Comparison of ENCODE assay signal across 9 cellular contexts in genomic region chr1:19390166-19390850, GRCh38.
DNase-seq lines count a peak whose midpoint lies in the region; ATAC-seq, FAIRE-seq and TF ChIP-seq lines count a peak whose summit lies in the region.
"Had no signal": no experiment of that assay in that cellular context is flagged by ENCODE, and none has a peak within 500 bp of the region (broad histone marks: within the 10 kb centered on the region; RNA-seq: fewer than 3 reads in every experiment).

No MANE protein-coding gene starts in this region.

- H3K36me3 ChIP-seq in heart right ventricle (peaks cover 0 to 29% (median 0%) of the 10 kb centered on the region in 9 donors), K562 (ENCODE audit: control insufficient read depth, insufficient read depth, low read length) (peaks cover 10% of the 10 kb centered on the region; the same call in 2 of the 3 replicates), aorta (ENCODE audit: control insufficient read depth in 1 of 2, insufficient read depth in 2 of 2, low read length in 1 of 2) (no peaks in the 10 kb centered on the region)
- H3K36me3 ChIP-seq in naive thymus-derived CD4-positive, alpha-beta T cell (ENCODE audit: control insufficient read depth in 2 of 3, insufficient read depth in 3 of 3, low read length in 3 of 3) = peaks cover 0 to 21% (median 5%) of the 10 kb centered on the region in 3 experiments

- BruUV-seq in K562 (replicated peaks; lab: Mats Ljungman, UMichigan) = no TSS peak

- H3K27ac ChIP-seq in heart right ventricle = peak overlapping the region; percentile 2 to 87 (median 70)
- peak overlapping the region; percentile 69 for H3K27ac ChIP-seq in K562 (ENCODE audit: extremely low read depth, low read depth, low read length)
- peak overlapping the region; percentile 60 for H3K27ac ChIP-seq in naive thymus-derived CD4-positive, alpha-beta T cell (ENCODE audit: low read depth, low read length)
- peak overlapping the region; percentile 58 to 92 for H3K27ac ChIP-seq in aorta (ENCODE audit: low read depth in 1 of 2, low read length in 2 of 2)

- POLR2A ChIA-PET in K562 (lab: Yijun Ruan, JAX) = interaction anchor here (0.6 to 1.2 kb wide), 5 partner anchors 9 to 264 kb away, joined by 3 to 4 read pairs (median 4); no protein-coding TSS in a partner anchor
- POLR2A ChIA-PET in naive thymus-derived CD4-positive, alpha-beta T cell (lab: Charles Lee) = interaction anchor here (0.6 to 3.9 kb wide), 7 partner anchors 8 to 261 kb away, joined by 3 to 27 read pairs (median 4); a partner anchor contains a TSS

- H3K9me3 ChIP-seq in heart right ventricle = no peaks in the 10 kb centered on the region
- no peaks in the 10 kb centered on the region for H3K9me3 ChIP-seq in K562 (replicated peaks; ENCODE audit: control insufficient read depth, insufficient read depth, low read depth, low read length)
- H3K9me3 ChIP-seq in naive thymus-derived CD4-positive, alpha-beta T cell (ENCODE audit: control insufficient read depth in 2 of 3, low read length in 3 of 3) = no peaks in the 10 kb centered on the region
- no peaks in the 10 kb centered on the region for H3K9me3 ChIP-seq in aorta (ENCODE audit: control insufficient read depth, low read length)
- H3K9me3 ChIP-seq: HAP-1 had no signal

- DNase-seq in heart right ventricle (no peak), Right ventricle myocardium inferior (ENCODE audit: missing footprints) (no peak), K562 (ENCODE audit: extremely low read depth in 1 of 4, low spot score in 3 of 4) (no peak), aorta (peak in 1 of 2 donors; percentile 40), pons (ENCODE audit: low spot score) (no peak), C1 segment of cervical spinal cord (lab: John Stamatoyannopoulos, UW) (no peak)
- no peak for DNase-seq in naive thymus-derived CD4-positive, alpha-beta T cell

- intact Hi-C loops in heart right ventricle (cut with DNase I) = loop anchor here in 9 of 10 donors (2.0 to 10.0 kb wide), 10 partner anchors 84 to 264 kb away; partner anchors contain the start of gene CAPZB (in 2 of the 9)
- intact Hi-C loops in Right ventricle myocardium inferior (cut with DNase I) = loop anchor here (2.0 to 5.0 kb wide), 4 partner anchors 67 to 262 kb away; no protein-coding TSS in a partner anchor
- intact Hi-C loops in K562 (cut with micrococcal nuclease) = loop anchor here (5.0 kb wide), 1 partner anchor 192 kb away; no protein-coding TSS in a partner anchor
- intact Hi-C loops in naive thymus-derived CD4-positive, alpha-beta T cell (cut with micrococcal nuclease) = loop anchor here (2.0 to 5.0 kb wide), 3 partner anchors 47 to 488 kb away; partner anchors contain the start of gene ALDH4A1 (in 1 of the 2)
- intact Hi-C loops in aorta (cut with DNase I) = loop anchor here (2.0 to 5.0 kb wide), 3 partner anchors 92 to 262 kb away; no protein-coding TSS in a partner anchor

- peaks cover 18% of the 10 kb centered on the region; the same call in 1 of the 2 replicates for H4K20me1 ChIP-seq in K562 (replicated peaks; ENCODE audit: control insufficient read depth, insufficient read depth, low read length)

- H3K27me3 Mint-ChIP-seq in naive thymus-derived CD4-positive, alpha-beta T cell = no peaks in the 10 kb centered on the region

- TF ChIP-seq EP300 in K562 (IDR thresholded peaks at IDR 0.05; ENCODE audit: low read length) = no peak

- CTCF ChIA-PET in K562 (lab: Yijun Ruan, JAX; ENCODE audit: low intra/inter-chr PET ratio) = interaction anchor here (1.4 to 2.5 kb wide), 4 partner anchors 192 to 263 kb away, joined by 9 to 15 read pairs (median 12); no protein-coding TSS in a partner anchor
- CTCF ChIA-PET in naive thymus-derived CD4-positive, alpha-beta T cell (lab: Charles Lee) = interaction anchor here (0.6 to 2.1 kb wide), 7 partner anchors 9 to 192 kb away, joined by 3 to 13 read pairs (median 5); no protein-coding TSS in a partner anchor

- no peak for TF ChIP-seq POLR2A in K562 (conservative IDR thresholded peaks at IDR 0.05)

- in situ Hi-C loops in K562 (cut with MboI) = no loop called here

- peaks cover 41% of the 10 kb centered on the region for H3K79me2 ChIP-seq in K562 (ENCODE audit: control insufficient read depth, insufficient read depth, low read length)

- 0 out of 2 replicates have a peak overlapping the region, but pooled peaks have one; percentile 69 for H3K4me2 ChIP-seq in K562 (ENCODE audit: insufficient read depth, low read length)

- peaks cover 52 to 84% (median 77%) of the 10 kb centered on the region in 7 donors for H3K4me1 Mint-ChIP-seq in naive thymus-derived CD4-positive, alpha-beta T cell

- no peaks in the 10 kb centered on the region for H3K9me1 ChIP-seq in K562 (ENCODE audit: control insufficient read depth, insufficient read depth, low read length)

- peak overlapping the region; percentile 78 to 90 (median 84) for H3K4me3 Mint-ChIP-seq in naive thymus-derived CD4-positive, alpha-beta T cell

- FAIRE-seq in K562 (lab: Jason Lieb, UNC) = no peak

- H3K4me1 ChIP-seq in heart right ventricle = peaks cover 22 to 87% (median 63%) of the 10 kb centered on the region in 9 donors
- H3K4me1 ChIP-seq in K562 (replicated peaks in 1 of 2; ENCODE audit: control insufficient read depth in 2 of 2, insufficient read depth in 2 of 2, low read length in 2 of 2) = peaks cover 22 to 26% of the 10 kb centered on the region in 2 experiments
- peaks cover 39 to 46% of the 10 kb centered on the region in 2 donors for H3K4me1 ChIP-seq in naive thymus-derived CD4-positive, alpha-beta T cell (ENCODE audit: control insufficient read depth in 2 of 2, insufficient read depth in 2 of 2, low read length in 2 of 2)
- H3K4me1 ChIP-seq in aorta (ENCODE audit: control insufficient read depth in 1 of 2, insufficient read depth in 2 of 2, low read length in 2 of 2) = peaks cover 2 to 7% of the 10 kb centered on the region in 2 donors
- H3K4me1 ChIP-seq: HAP-1 had no signal

- no peaks in the 10 kb centered on the region for H3K27me3 ChIP-seq in heart right ventricle
- H3K27me3 ChIP-seq in K562 (ENCODE audit: control insufficient read depth in 2 of 2, insufficient read depth in 2 of 2, low read length in 2 of 2) = no peaks in the 10 kb centered on the region
- no peaks in the 10 kb centered on the region for H3K27me3 ChIP-seq in naive thymus-derived CD4-positive, alpha-beta T cell (ENCODE audit: control insufficient read depth in 2 of 2, insufficient read depth in 2 of 2, low read length in 2 of 2)
- no peaks in the 10 kb centered on the region for H3K27me3 ChIP-seq in aorta (ENCODE audit: control insufficient read depth in 1 of 2, insufficient read depth in 2 of 2, low read length in 1 of 2)

- H3K36me3 Mint-ChIP-seq in naive thymus-derived CD4-positive, alpha-beta T cell = peaks cover 0 to 9% (median 5%) of the 10 kb centered on the region in 5 donors

- peak overlapping the region; percentile 82 to 98 (median 94) for H3K27ac Mint-ChIP-seq in naive thymus-derived CD4-positive, alpha-beta T cell

- TF ChIP-seq CTCF in heart right ventricle (IDR thresholded peaks at IDR 0.05) (no peak), K562 (IDR thresholded peaks at IDR 0.05 in 2 of 3, conservative IDR thresholded peaks at IDR 0.05 in 1 of 3; ENCODE audit: insufficient read depth in 2 of 3, low read depth in 1 of 3, low read length in 3 of 3) (no peak)

- peak overlapping the region; percentile 48 to 77 for H3K9ac ChIP-seq in K562 (ENCODE audit: insufficient read depth in 1 of 2, low read depth in 2 of 2, low read length in 2 of 2)

- ATAC-seq in heart right ventricle (peak in 3 of 8 donors; percentile 3 to 39 (median 30)), Right ventricle myocardium inferior (no peak), K562 (no peak), aorta (ENCODE audit: low FRiP score) (no peak), GM21529 (IDR thresholded peaks at IDR 0.05; ENCODE audit: unreplicated experiment) (no peak)
- peak; percentile 9 for ATAC-seq in naive thymus-derived CD4-positive, alpha-beta T cell

- peak overlapping the region in 5 of 10 donors; percentile 2 to 39 (median 27) for H3K4me3 ChIP-seq in heart right ventricle
- H3K4me3 ChIP-seq in K562 = no peak overlapping the region
- peak overlapping the region; percentile 46 for H3K4me3 ChIP-seq in naive thymus-derived CD4-positive, alpha-beta T cell (ENCODE audit: low read length)
- H3K4me3 ChIP-seq in aorta (ENCODE audit: low read length in 2 of 2) = no peak overlapping the region
- H3K4me3 ChIP-seq: HAP-1 had no signal

- no peak overlapping the region for H2AFZ ChIP-seq in K562 (ENCODE audit: low read depth, low read length)

- H3K9me3 Mint-ChIP-seq in naive thymus-derived CD4-positive, alpha-beta T cell = no peaks in the 10 kb centered on the region

- TF ChIP-seq RAD21 in K562 (CRISPR knock-in tag; conservative IDR thresholded peaks at IDR 0.05 in 1 of 2, IDR thresholded peaks at IDR 0.05 in 1 of 2) = no peak

- 60 to 70% methylated on average over 19 of the region's 19 CpGs for WGBS in heart right ventricle, 2 donors
- WGBS in K562 (ENCODE audit: insufficient coverage, low coverage, missing lambda C conversion rate) = 75% methylated on average over 19 of the region's 19 CpGs
- WGBS in aorta, 2 donors = 66 to 72% methylated on average over 19 of the region's 19 CpGs

TF ChIP-seq in K562, 482 proteins besides CTCF, POLR2A, EP300 and RAD21 (continues in another document):
- no peak for TF ChIP-seq BCL6 (CRISPR knock-in tag; IDR thresholded peaks at IDR 0.05)
- TF ChIP-seq PYGO2 (tag; IDR thresholded peaks at IDR 0.05) = no peak
- TF ChIP-seq POU5F1 (IDR thresholded peaks at IDR 0.05; ENCODE audit: borderline replicate concordance, low read depth, low read length, partially characterized antibody) = no peak
- TF ChIP-seq HMBOX1 (IDR thresholded peaks at IDR 0.05) = no peak
